ENCODE assay signal across 15 cellular contexts in the genomic region with DNA sequence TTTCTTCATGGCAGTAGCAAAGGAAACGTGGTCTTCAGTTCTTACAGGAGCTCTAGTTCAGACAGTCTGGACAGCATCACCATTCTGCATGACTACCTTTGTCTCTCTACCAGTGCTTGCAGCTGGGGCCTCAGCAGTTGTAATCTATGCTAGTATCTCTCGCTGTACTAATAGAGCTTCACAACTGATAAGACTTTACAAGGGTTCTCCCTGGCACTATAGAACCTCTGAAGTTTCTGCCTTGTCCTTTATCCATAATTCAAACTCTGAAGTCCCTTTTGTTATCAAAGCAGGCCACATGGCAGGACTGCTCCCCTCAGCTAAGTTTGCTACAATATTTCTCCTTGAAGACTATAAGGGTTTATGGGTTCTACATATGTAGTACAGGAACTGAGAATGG.
DNase-seq lines count a peak whose midpoint lies in the region; FAIRE-seq and TF ChIP-seq lines count a peak whose summit lies in the region.
"Had no signal": no experiment of that assay in that cellular context is flagged by ENCODE, and none has a peak within 500 bp of the region (broad histone marks: within the 10 kb centered on the region; RNA-seq: fewer than 3 reads in every experiment).

No MANE protein-coding gene starts in this region.

- no peak for FAIRE-seq in H1 (lab: Jason Lieb, UNC)
- FAIRE-seq: A204.1, GM19239 had no signal

- intact Hi-C loops in esophagus muscularis mucosa (cut with DNase I), result no loop called here

- no peak for TF ChIP-seq POLR2A in H1 (IDR thresholded peaks at IDR 0.05; ENCODE audit: control extremely low read depth in 1 of 2, low read depth in 2 of 2, low read length in 2 of 2)
- no peak for TF ChIP-seq POLR2A in esophagus muscularis mucosa (IDR thresholded peaks at IDR 0.05; ENCODE audit: low read depth)

- H4K20me1 ChIP-seq in SU-DHL-6 (ENCODE audit: low read depth, low read length) (no peaks in the 10 kb centered on the region), H1 (replicated peaks in 1 of 2; ENCODE audit: control insufficient read depth in 1 of 2, insufficient read depth in 2 of 2, low read length in 2 of 2) (no peaks in the 10 kb centered on the region)

- H3K23me2 ChIP-seq in H1 (ENCODE audit: low read depth, low read length), result no peaks in the 10 kb centered on the region

- H3K36me3 ChIP-seq in SU-DHL-6 (ENCODE audit: low read length), result no peaks in the 10 kb centered on the region
- no peaks in the 10 kb centered on the region for H3K36me3 ChIP-seq in H1 (ENCODE audit: control insufficient read depth in 2 of 4, insufficient read depth in 4 of 4, low read length in 3 of 4)
- no peaks in the 10 kb centered on the region for H3K36me3 ChIP-seq in esophagus muscularis mucosa

- H2AFZ ChIP-seq in SU-DHL-6 (ENCODE audit: low read depth, low read length, severe bottlenecking) (peak overlapping the region; percentile 88), H1 (ENCODE audit: low read length) (peak overlapping the region; percentile 23; the same call in 1 of the 2 replicates)

- H3K79me2 ChIP-seq in SU-DHL-6 (ENCODE audit: insufficient read depth, low read length) (no peaks in the 10 kb centered on the region), H1 (ENCODE audit: control insufficient read depth in 1 of 2, insufficient read depth in 2 of 2, low read length in 2 of 2) (no peaks in the 10 kb centered on the region)

- H3K4me3 ChIP-seq in SU-DHL-6 (ENCODE audit: insufficient read depth, low read length, poor library complexity, severe bottlenecking) (no peak overlapping the region), H1 (ENCODE audit: extremely low read depth in 1 of 4, insufficient read depth in 2 of 4, low read depth in 3 of 4, low read length in 4 of 4) (no peak overlapping the region), esophagus muscularis mucosa (no peak overlapping the region)

- H2BK12ac ChIP-seq in H1 (ENCODE audit: low read depth, low read length), result no peak overlapping the region

- H2BK5ac ChIP-seq in H1 (ENCODE audit: low read depth, low read length), result no peak overlapping the region

- TF ChIP-seq CTCF in SU-DHL-6 (IDR thresholded peaks at IDR 0.05; ENCODE audit: insufficient read depth, low read length, poor library complexity, severe bottlenecking) (no peak), H1 (IDR thresholded peaks at IDR 0.05; ENCODE audit: control extremely low read depth in 1 of 3, insufficient read depth in 1 of 3, low read depth in 1 of 3, low read length in 3 of 3) (no peak), esophagus muscularis mucosa (IDR thresholded peaks at IDR 0.05) (no peak)

- no peak overlapping the region for H2AK5ac ChIP-seq in H1 (ENCODE audit: low read depth, low read length)

- no peak for TF ChIP-seq RAD21 in H1 (IDR thresholded peaks at IDR 0.05 in 1 of 2, conservative IDR thresholded peaks at IDR 0.05 in 1 of 2; ENCODE audit: low read depth in 2 of 2, low read length in 2 of 2)

- POLR2A ChIA-PET in H1 (lab: Charles Lee; ENCODE audit: partially characterized antibody), result no interaction called here

- no peak overlapping the region for H2BK120ac ChIP-seq in H1 (replicated peaks; ENCODE audit: low read depth, low read length)

- no peak overlapping the region for H3K4ac ChIP-seq in H1 (replicated peaks; ENCODE audit: insufficient read length, low read depth, low read length)

- H4K91ac ChIP-seq in H1 (replicated peaks; ENCODE audit: insufficient read length, low read length), result no peak overlapping the region

- H3K18ac ChIP-seq in H1 (ENCODE audit: extremely low read depth, low read length), result no peak overlapping the region

- H3K27me3 ChIP-seq in SU-DHL-6 (ENCODE audit: low read length) (no peaks in the 10 kb centered on the region), H1 (replicated peaks in 1 of 4; ENCODE audit: control insufficient read depth in 3 of 4, extremely low read depth in 1 of 4, insufficient read depth in 3 of 4, low read length in 3 of 4) (no peaks in the 10 kb centered on the region), esophagus muscularis mucosa (no peaks in the 10 kb centered on the region)

- H3K79me1 ChIP-seq in H1 (ENCODE audit: low read depth, low read length), result no peaks in the 10 kb centered on the region

- H3K9me2 ChIP-seq in SU-DHL-6 (replicated peaks; ENCODE audit: insufficient read depth, low read length), result no peaks in the 10 kb centered on the region

- no peak overlapping the region for H4K5ac ChIP-seq in H1 (ENCODE audit: insufficient read length, low read depth, low read length)

- H3K4me1 ChIP-seq in H1 (replicated peaks in 1 of 4; ENCODE audit: control insufficient read depth in 3 of 4, insufficient read depth in 4 of 4, low read length in 3 of 4), result peaks cover 0 to 4% (median 0%) of the 10 kb centered on the region in 4 experiments; a peak in 2 of 7 replicates
- no peaks in the 10 kb centered on the region for H3K4me1 ChIP-seq in esophagus muscularis mucosa

- no peak overlapping the region for H2BK20ac ChIP-seq in H1 (ENCODE audit: low read length)

- H3F3A ChIP-seq in SU-DHL-6 (ENCODE audit: insufficient read depth), result no peaks in the 10 kb centered on the region

- H3K27ac ChIP-seq in SU-DHL-6 (ENCODE audit: low read depth, low read length) (no peak overlapping the region), H1 (ENCODE audit: low read depth, low read length) (no peak overlapping the region), esophagus muscularis mucosa (replicated peaks in 1 of 4) (no peak overlapping the region)
- H3K27ac ChIP-seq: HL-60 had no signal

- H3K23ac ChIP-seq in H1 (ENCODE audit: insufficient read length), result no peak overlapping the region

- WGBS in H1 (ENCODE audit: extremely low coverage in 1 of 2, insufficient coverage in 1 of 2, insufficient read length in 1 of 2, insufficient replicate concordance in 2 of 2, low coverage in 1 of 2, low lambda C conversion rate in 2 of 2, missing lambda C conversion rate in 1 of 2), 2 experiments, result 96% methylated on average over 2 of the region's 2 CpGs; no CpG with 5 or more reads in 1 of the 2 experiments
- WGBS in esophagus muscularis mucosa, result 62% methylated on average over 2 of the region's 2 CpGs

- H3K14ac ChIP-seq in H1 (ENCODE audit: insufficient read length), result no peak overlapping the region

- no peak overlapping the region for H3K56ac ChIP-seq in H1 (replicated peaks; ENCODE audit: insufficient read length, low read depth, low read length)

- CTCF ChIA-PET in H1 (lab: Charles Lee; ENCODE audit: partially characterized antibody), result no interaction called here

- DNase-seq in CMK (ENCODE audit: low read depth) (peak; percentile 39), NAMALWA (ENCODE audit: low spot score) (peak; percentile 35), H1 (ENCODE audit: low read depth in 1 of 2, low spot score in 2 of 2) (no peak), esophagus muscularis mucosa (ENCODE audit: extremely low spot score) (no peak), GM03348 (ENCODE audit: low spot score) (no peak), NCI-H524 treated with DMSO at 0.1 percent for 48 hours (lab: John Stamatoyannopoulos, UW) (no peak), T-helper 9 cell (no peak)
- DNase-seq: CD8-positive, alpha-beta T cell; DMS79; HCEC 1CT; HFFc6 had no signal

- H3K4me2 ChIP-seq in SU-DHL-6 (ENCODE audit: low read depth, low read length, poor library complexity, severe bottlenecking), result no peak overlapping the region
- H3K4me2 ChIP-seq in H1 (ENCODE audit: insufficient read depth in 1 of 2, low read depth in 2 of 2, low read length in 2 of 2), result no peak overlapping the region

- no peak overlapping the region for H4K8ac ChIP-seq in H1 (ENCODE audit: extremely low read depth, insufficient read depth, low read length)

- H3K9me3 ChIP-seq in SU-DHL-6 (ENCODE audit: insufficient read depth, low read length) (no peaks in the 10 kb centered on the region), H1 (ENCODE audit: insufficient read depth in 2 of 2, low read depth in 1 of 2, low read length in 1 of 2) (no peaks in the 10 kb centered on the region), esophagus muscularis mucosa (no peaks in the 10 kb centered on the region)

- TF ChIP-seq EP300 in H1 (IDR thresholded peaks at IDR 0.05; ENCODE audit: borderline replicate concordance in 1 of 2, low read depth in 2 of 2, low read length in 2 of 2) (no peak), esophagus muscularis mucosa (IDR thresholded peaks at IDR 0.05) (no peak)

- H3K9ac ChIP-seq in SU-DHL-6 (ENCODE audit: low read length) (no peak overlapping the region), H1 (replicated peaks in 1 of 4; ENCODE audit: extremely low read depth in 1 of 4, low read depth in 3 of 4, low read length in 3 of 4) (no peak overlapping the region)

- H2BK15ac ChIP-seq in H1 (ENCODE audit: low read length), result no peak overlapping the region

TF ChIP-seq in H1, 55 proteins besides CTCF, POLR2A, EP300 and RAD21:
- TF ChIP-seq HDAC2 (IDR thresholded peaks at IDR 0.05; ENCODE audit: borderline replicate concordance in 1 of 2, low read depth in 2 of 2, low read length in 2 of 2) (no peak), POLR2AphosphoS5 (IDR thresholded peaks at IDR 0.05; ENCODE audit: low read depth, low read length) (no peak), EZH2 (IDR thresholded peaks at IDR 0.05; ENCODE audit: low read depth, low read length, severe bottlenecking) (no peak), TAF1 (IDR thresholded peaks at IDR 0.05; ENCODE audit: low read depth, low read length) (no peak), RNF2 (IDR thresholded peaks at IDR 0.05; ENCODE audit: borderline replicate concordance, low read depth, low read length, missing control alignments, poor library complexity, severe bottlenecking) (no peak), CTBP2 (IDR thresholded peaks at IDR 0.05; ENCODE audit: borderline replicate concordance, insufficient read depth, insufficient read length, low read length) (no peak), CHD1 (IDR thresholded peaks at IDR 0.05; ENCODE audit: low read depth, low read length) (no peak), TAF7 (optimal IDR thresholded peaks at IDR 0.05; ENCODE audit: borderline replicate concordance, low read depth, low read length) (no peak), CBX8 (IDR thresholded peaks at IDR 0.05; ENCODE audit: borderline replicate concordance, low read depth, low read length) (no peak), RFX5 (IDR thresholded peaks at IDR 0.05; ENCODE audit: borderline replicate concordance, low read depth, low read length) (no peak), NRF1 (IDR thresholded peaks at IDR 0.05; ENCODE audit: low read depth, low read length) (no peak), BRCA1 (IDR thresholded peaks at IDR 0.05; ENCODE audit: low read depth, low read length) (no peak)

Comparison
In these comparisons a context has a peak if more than half of its experiments do, and no peak if none do; other contexts are left out.
1. DNase-seq: peak in CMK (single experiment) and NAMALWA (single experiment); none in H1 (0 of 2), esophagus muscularis mucosa (single experiment), GM03348 (single experiment), NCI-H524 treated with DMSO at 0.1 percent for 48 hours (single experiment) and T-helper 9 cell (single experiment).